9 cellular contexts compared by ENCODE assay signal in the genomic region with DNA sequence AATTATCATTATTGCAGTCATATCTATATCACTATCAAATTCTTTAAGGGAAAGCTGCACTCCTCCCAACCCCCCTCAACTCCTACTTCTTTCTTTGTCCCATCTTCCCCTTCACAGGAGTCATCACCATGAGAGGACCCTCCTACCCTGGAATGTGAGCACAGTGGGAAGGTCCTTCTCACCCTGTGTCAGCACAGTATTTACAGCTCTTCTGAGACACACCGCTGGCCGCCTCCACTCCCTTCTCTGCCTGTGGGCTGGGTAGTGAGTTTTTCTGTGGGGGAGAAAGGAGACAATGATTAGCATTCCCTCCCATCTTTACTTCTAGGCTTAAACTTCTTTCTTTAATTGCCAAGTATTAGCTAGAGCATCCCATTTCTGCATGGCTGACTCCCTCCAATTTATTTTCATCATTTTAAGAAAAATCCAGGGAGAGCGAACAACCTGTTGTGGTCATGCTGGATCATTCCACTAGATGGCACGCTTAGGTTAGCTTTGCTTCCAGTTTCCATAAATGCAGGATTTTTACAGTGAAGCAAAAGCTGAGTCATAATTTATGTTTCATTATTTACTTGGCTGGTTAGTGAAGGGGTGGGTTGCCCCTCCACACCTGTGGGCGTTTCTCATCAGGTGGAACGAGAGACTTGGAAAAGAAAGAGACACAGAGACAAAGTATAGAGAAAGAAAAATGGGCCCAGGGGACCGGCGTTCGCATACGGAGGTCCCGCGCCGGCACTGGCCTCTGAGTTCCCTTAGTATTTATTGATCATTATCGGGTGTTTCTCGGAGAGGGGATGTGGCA.
DNase-seq lines count a peak whose midpoint lies in the region; ATAC-seq, FAIRE-seq and TF ChIP-seq lines count a peak whose summit lies in the region.
"Had no signal": no experiment of that assay in that cellular context is flagged by ENCODE, and none has a peak within 500 bp of the region (broad histone marks: within the 10 kb centered on the region; RNA-seq: fewer than 3 reads in every experiment).

No MANE protein-coding gene starts in this region.

- H3K36me3 ChIP-seq in breast epithelium (no peaks in the 10 kb centered on the region), small intestine (ENCODE audit: control insufficient read depth in 2 of 2, insufficient read depth in 2 of 2, low read length in 2 of 2) (no peaks in the 10 kb centered on the region)

- H3K27me3 Mint-ChIP-seq in immature natural killer cell (ENCODE audit: low read depth in 3 of 3) = peaks cover 2 to 3% (median 2%) of the 10 kb centered on the region in 3 donors

- WGBS in small intestine, 3 donors = 13 to 16% (median 14%) methylated on average over 15 of the region's 15 CpGs

- H3K36me3 Mint-ChIP-seq in immature natural killer cell = no peaks in the 10 kb centered on the region

- DNase-seq in NCI-H1417 (lab: John Stamatoyannopoulos, UW) = peak; percentile 66 to 81 (median 68)
- no peak for DNase-seq in NCI-H1417 treated with DMSO at 0.1 percent for 48 hours (lab: John Stamatoyannopoulos, UW)
- peak; percentile 43 for DNase-seq in HTR-8/SVneo (ENCODE audit: insufficient read length, low spot score)
- peak; percentile 78 for DNase-seq in RKO (ENCODE audit: low spot score)
- DNase-seq in breast epithelium (ENCODE audit: low spot score in 2 of 2) = peak in 1 of 2 donors; percentile 20
- DNase-seq in immature natural killer cell = peak; percentile 22 to 39 (median 29)
- DNase-seq in small intestine = peak; percentile 67

- peaks cover 42 to 54% of the 10 kb centered on the region in 2 donors for H3K4me1 Mint-ChIP-seq in immature natural killer cell

- FAIRE-seq in HTR-8/SVneo (lab: Jason Lieb, UNC) (no peak), small intestine (lab: Jason Lieb, UNC) (no peak)
- FAIRE-seq: G401.6 had no signal

- intact Hi-C loops in breast epithelium (cut with DNase I; ENCODE audit: low total_unique reads) = no loop called here

- peak overlapping the region; percentile 55 to 92 (median 75) for H3K27ac Mint-ChIP-seq in immature natural killer cell

- H3K4me3 Mint-ChIP-seq in immature natural killer cell = peak overlapping the region; percentile 90 to 94 (median 93)

- peak overlapping the region; percentile 35 to 59 (median 41) for H3K4me3 ChIP-seq in breast epithelium
- peak overlapping the region in 1 of 2 donors; percentile 28 for H3K4me3 ChIP-seq in small intestine (ENCODE audit: low read depth in 1 of 2, low read length in 2 of 2)

- peak; percentile 95 for ATAC-seq in GM21619 (IDR thresholded peaks at IDR 0.05; ENCODE audit: unreplicated experiment)

- H3K9me3 Mint-ChIP-seq in immature natural killer cell = peaks cover 0 to 5% (median 0%) of the 10 kb centered on the region in 6 donors

- H3K4me1 ChIP-seq in breast epithelium (no peaks in the 10 kb centered on the region), small intestine (ENCODE audit: control insufficient read depth in 2 of 2, insufficient read depth in 1 of 2, low read depth in 1 of 2, low read length in 1 of 2) (no peaks in the 10 kb centered on the region)

- no peaks in the 10 kb centered on the region for H3K27me3 ChIP-seq in breast epithelium
- no peaks in the 10 kb centered on the region for H3K27me3 ChIP-seq in small intestine (ENCODE audit: control insufficient read depth in 2 of 2, insufficient read depth in 2 of 2, low read length in 2 of 2)

- peak; percentile 38 to 69 (median 62) for TF ChIP-seq CTCF in breast epithelium (IDR thresholded peaks at IDR 0.05)

- no peak overlapping the region for H3K27ac ChIP-seq in breast epithelium
- H3K27ac ChIP-seq in small intestine (ENCODE audit: low read depth in 1 of 2, low read length in 1 of 2) = no peak overlapping the region

- no peak for TF ChIP-seq POLR2A in breast epithelium (IDR thresholded peaks at IDR 0.05)

- H3K9me3 ChIP-seq in breast epithelium (no peaks in the 10 kb centered on the region), small intestine (ENCODE audit: control insufficient read depth, low read depth) (no peaks in the 10 kb centered on the region)
